In the genomic region with DNA sequence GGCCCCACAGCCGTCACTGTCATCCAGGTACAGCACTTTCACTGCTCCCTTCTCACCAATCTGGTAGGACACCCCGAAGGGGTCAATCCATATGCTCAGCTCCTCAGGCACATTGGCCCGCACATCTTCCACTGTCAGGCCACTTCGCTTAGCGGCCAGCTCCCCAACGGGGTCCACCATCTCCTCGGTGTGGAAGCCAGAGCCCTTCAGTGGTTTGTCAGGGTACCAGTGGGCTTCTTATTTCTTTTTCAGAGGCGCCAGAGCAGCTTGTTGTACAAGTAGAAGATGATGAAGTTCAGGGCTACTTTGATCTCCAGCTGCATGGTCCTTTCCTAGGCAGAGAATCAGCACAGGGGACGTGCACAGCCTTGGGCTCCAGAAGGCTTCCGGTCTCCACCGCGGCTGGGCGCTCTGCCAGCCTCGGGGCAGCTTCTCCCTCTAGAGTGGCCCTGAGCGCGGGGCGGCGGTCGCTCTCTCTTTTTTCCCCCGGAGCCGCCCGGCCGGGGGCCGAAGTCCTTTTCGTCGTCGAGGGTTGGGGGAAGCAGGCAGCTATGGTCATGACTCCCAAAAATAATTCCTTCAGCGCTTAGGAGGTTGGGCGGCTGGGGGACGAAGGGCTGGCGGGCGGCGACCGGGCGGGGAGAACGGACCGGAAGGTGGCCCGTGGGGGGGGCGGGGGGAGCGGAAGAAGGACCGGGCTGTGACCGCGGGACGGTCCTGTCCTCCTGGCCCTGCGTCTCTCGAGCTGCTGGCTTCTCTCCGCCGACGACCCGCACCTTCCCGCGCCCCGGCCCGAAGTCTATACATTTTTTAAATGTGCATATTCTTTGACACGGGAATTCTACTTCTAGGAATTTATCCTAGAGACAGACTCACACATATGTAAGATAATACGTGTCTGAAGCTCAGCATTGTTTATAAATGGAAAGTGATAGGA, we compare ENCODE assay signal across 9 cellular contexts. TPM values are rescaled to one million over a fixed set of nuclear protein-coding genes. Genes with fewer than 3 reads are reported as not detected.
A peak's percentile ranks its signal among the peaks of the same experiment; 100 is the strongest.
DNase-seq lines count a peak whose midpoint lies in the region; FAIRE-seq and TF ChIP-seq lines count a peak whose summit lies in the region.
"Had no signal": no experiment of that assay in that cellular context is flagged by ENCODE, and none has a peak within 500 bp of the region (broad histone marks: within the 10 kb centered on the region; RNA-seq: fewer than 3 reads in every experiment).

No MANE protein-coding gene starts in this region.

- H3K4me1 ChIP-seq in mammary epithelial cell (ENCODE audit: insufficient read depth, low read length): peaks cover 5% of the 10 kb centered on the region

- no peak overlapping the region for H3K27ac ChIP-seq in mammary epithelial cell (ENCODE audit: insufficient read depth, low read depth, low read length)

- CTCF ChIA-PET in mammary epithelial cell (lab: Charles Lee; ENCODE audit: low non-redundant PET): interaction anchor here (0.6 kb wide), 1 partner anchor 114 kb away, joined by 6 read pairs; no protein-coding TSS in a partner anchor

- intact Hi-C loops in mammary epithelial cell (cut with micrococcal nuclease): loop anchor here (10.0 kb wide), 1 partner anchor 466 kb away; no protein-coding TSS in a partner anchor

- in situ Hi-C loops in mammary epithelial cell (cut with MboI; ENCODE audit: low sequenced_read_pairs in 2 of 2): loop anchor here in 1 of 2 donors (25.0 kb wide), 1 partner anchor 306 kb away; a partner anchor contains a TSS

- no peaks in the 10 kb centered on the region for H3K36me3 Mint-ChIP-seq in immature natural killer cell

- peaks cover 7 to 9% of the 10 kb centered on the region in 2 donors for H3K4me1 Mint-ChIP-seq in immature natural killer cell

- TF ChIP-seq CTCF in D721Med (IDR thresholded peaks at IDR 0.05; ENCODE audit: insufficient read depth, missing control alignments) (no peak), mammary epithelial cell (conservative IDR thresholded peaks at IDR 0.05 in 1 of 2, IDR thresholded peaks at IDR 0.05 in 1 of 2; ENCODE audit: extremely low read depth in 1 of 2, insufficient read depth in 1 of 2, low read depth in 1 of 2, low read length in 2 of 2) (no peak)

- H3K4me3 Mint-ChIP-seq in immature natural killer cell: peak overlapping the region; percentile 84 to 96 (median 90)

- peak overlapping the region; percentile 95 for H3K4me2 ChIP-seq in mammary epithelial cell (ENCODE audit: insufficient read depth, low read depth, low read length)

- dilution Hi-C loops in mammary epithelial cell (cut with HindIII; ENCODE audit: low sequenced_read_pairs): no loop called here

- peak; percentile 47 for DNase-seq in D721Med (ENCODE audit: insufficient read length, low spot score)
- DNase-seq in GM19239 (ENCODE audit: insufficient read length, low spot score): peak; percentile 51
- peak; percentile 70 for DNase-seq in HTR-8/SVneo (ENCODE audit: insufficient read length, low spot score)
- peak; percentile 20 for DNase-seq in mammary epithelial cell
- peak; percentile 44 to 57 (median 49) for DNase-seq in immature natural killer cell
- DNase-seq in skeletal muscle cell (ENCODE audit: low read depth): peak; percentile 16
- DNase-seq in activated gamma-delta T cell treated with Interleukin-2 at 50 U/mL for 16 hours: no peak

- BruUV-seq in mammary epithelial cell (replicated peaks; lab: Mats Ljungman, UMichigan): TSS peak; percentile 59

- FAIRE-seq in D721Med (lab: Jason Lieb, UNC) (no peak), GM19239 (lab: Jason Lieb, UNC) (peak; percentile 75), HTR-8/SVneo (lab: Jason Lieb, UNC) (peak; percentile 65)
- FAIRE-seq: endometrium had no signal

- H3K79me2 ChIP-seq in mammary epithelial cell (ENCODE audit: insufficient read depth, low read length): no peaks in the 10 kb centered on the region

- H3K27me3 ChIP-seq in mammary epithelial cell (ENCODE audit: insufficient read depth, low read length): no peaks in the 10 kb centered on the region

- peaks cover 0 to 2% (median 0%) of the 10 kb centered on the region in 6 donors for H3K9me3 Mint-ChIP-seq in immature natural killer cell

- H3K27me3 Mint-ChIP-seq in immature natural killer cell (ENCODE audit: low read depth in 3 of 3): peaks cover 14 to 30% (median 22%) of the 10 kb centered on the region in 3 donors

- H3K27ac Mint-ChIP-seq in immature natural killer cell: peak overlapping the region in 5 of 6 donors; percentile 4 to 87 (median 60)

- peak overlapping the region; percentile 13 for H3K9ac ChIP-seq in mammary epithelial cell (ENCODE audit: insufficient read depth, low read length)

- H3K4me3 ChIP-seq in mammary epithelial cell (replicated peaks in 1 of 3; ENCODE audit: insufficient read depth in 1 of 3, low read depth in 2 of 3, low read length in 3 of 3) (peak overlapping the region; percentile 54 to 73 (median 55)), skeletal muscle cell (ENCODE audit: low read depth, low read length) (peak overlapping the region; percentile 58)

- no peaks in the 10 kb centered on the region for H3K36me3 ChIP-seq in mammary epithelial cell (ENCODE audit: insufficient read depth, low read length)

- H4K20me1 ChIP-seq in mammary epithelial cell (ENCODE audit: insufficient read depth, low read length): no peaks in the 10 kb centered on the region

- 16% methylated on average over 23 of the region's 56 CpGs for WGBS in mammary epithelial cell (ENCODE audit: low coverage, missing lambda C conversion rate)

- H3K9me3 ChIP-seq in mammary epithelial cell (replicated peaks; ENCODE audit: insufficient read depth, low read length): no peaks in the 10 kb centered on the region

- peak overlapping the region; percentile 93 for H2AFZ ChIP-seq in mammary epithelial cell (ENCODE audit: low read depth, low read length)

TF ChIP-seq in PFSK-1, 5 proteins besides CTCF, POLR2A, EP300 and RAD21:
- TF ChIP-seq SIN3A (IDR thresholded peaks at IDR 0.05; ENCODE audit: borderline replicate concordance, insufficient read depth, low read length) (no peak), TAF1 (IDR thresholded peaks at IDR 0.05; ENCODE audit: borderline replicate concordance, insufficient read depth, low read length) (peak; percentile 53; the same call in 1 of the 2 replicates), POLR2AphosphoS5 (IDR thresholded peaks at IDR 0.05; ENCODE audit: low read depth, low read length) (peak; percentile 37; the same call in 1 of the 2 replicates)
- TF ChIP-seq, protein P1, sequence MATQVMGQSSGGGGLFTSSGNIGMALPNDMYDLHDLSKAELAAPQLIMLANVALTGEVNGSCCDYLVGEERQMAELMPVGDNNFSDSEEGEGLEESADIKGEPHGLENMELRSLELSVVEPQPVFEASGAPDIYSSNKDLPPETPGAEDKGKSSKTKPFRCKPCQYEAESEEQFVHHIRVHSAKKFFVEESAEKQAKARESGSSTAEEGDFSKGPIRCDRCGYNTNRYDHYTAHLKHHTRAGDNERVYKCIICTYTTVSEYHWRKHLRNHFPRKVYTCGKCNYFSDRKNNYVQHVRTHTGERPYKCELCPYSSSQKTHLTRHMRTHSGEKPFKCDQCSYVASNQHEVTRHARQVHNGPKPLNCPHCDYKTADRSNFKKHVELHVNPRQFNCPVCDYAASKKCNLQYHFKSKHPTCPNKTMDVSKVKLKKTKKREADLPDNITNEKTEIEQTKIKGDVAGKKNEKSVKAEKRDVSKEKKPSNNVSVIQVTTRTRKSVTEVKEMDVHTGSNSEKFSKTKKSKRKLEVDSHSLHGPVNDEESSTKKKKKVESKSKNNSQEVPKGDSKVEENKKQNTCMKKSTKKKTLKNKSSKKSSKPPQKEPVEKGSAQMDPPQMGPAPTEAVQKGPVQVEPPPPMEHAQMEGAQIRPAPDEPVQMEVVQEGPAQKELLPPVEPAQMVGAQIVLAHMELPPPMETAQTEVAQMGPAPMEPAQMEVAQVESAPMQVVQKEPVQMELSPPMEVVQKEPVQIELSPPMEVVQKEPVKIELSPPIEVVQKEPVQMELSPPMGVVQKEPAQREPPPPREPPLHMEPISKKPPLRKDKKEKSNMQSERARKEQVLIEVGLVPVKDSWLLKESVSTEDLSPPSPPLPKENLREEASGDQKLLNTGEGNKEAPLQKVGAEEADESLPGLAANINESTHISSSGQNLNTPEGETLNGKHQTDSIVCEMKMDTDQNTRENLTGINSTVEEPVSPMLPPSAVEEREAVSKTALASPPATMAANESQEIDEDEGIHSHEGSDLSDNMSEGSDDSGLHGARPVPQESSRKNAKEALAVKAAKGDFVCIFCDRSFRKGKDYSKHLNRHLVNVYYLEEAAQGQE (IDR thresholded peaks at IDR 0.05; ENCODE audit: insufficient read depth in 1 of 2, low read depth in 2 of 2, low read length in 2 of 2): no peak

RNA-seq across cellular contexts. Expression of a gene that starts 6.5 kb away (rescaled TPM):
- 6.8 TPM for polyA plus RNA-seq in PFSK-1 (2012; ENCODE audit: insufficient read length, low read depth)
- total RNA-seq in mammary epithelial cell: 10 to 100 TPM; 11.9 to 15.5 TPM
- polyA plus RNA-seq in mammary epithelial cell (7.3 TPM), immature natural killer cell (10 to 100 TPM in 1 of 3 donors, 1 to 10 TPM in 2; 5.3 to 18.4 (median 8.1) TPM)
- polyA minus RNA-seq in mammary epithelial cell: 21.8 TPM

RNA-seq across cellular contexts. Expression of a gene that starts 33.5 kb away (rescaled TPM):
- polyA plus RNA-seq in PFSK-1 (2012; ENCODE audit: insufficient read length, low read depth): 2.6 TPM
- total RNA-seq in mammary epithelial cell: 1 to 10 TPM; 3.6 to 5.8 TPM
- polyA plus RNA-seq in mammary epithelial cell (2.2 TPM), immature natural killer cell (1 to 10 TPM; 1.7 to 5.0 (median 3.4) TPM)
- 7.4 TPM for polyA minus RNA-seq in mammary epithelial cell

RNA-seq across cellular contexts. Expression of a gene that starts 40.5 kb away (rescaled TPM):
- polyA plus RNA-seq in PFSK-1 (2012; ENCODE audit: insufficient read length, low read depth): not detected
- total RNA-seq in mammary epithelial cell: 1 to 10 TPM in 1 of 2 donors, under 1 TPM in 1; 0.24 to 1.0 TPM
- polyA plus RNA-seq in mammary epithelial cell (0.34 TPM), immature natural killer cell (under 1 TPM in 2 of 3 donors, not detected in 1; 0.28 to 0.37 TPM)
- polyA minus RNA-seq in mammary epithelial cell: not detected

RNA-seq across cellular contexts. Expression of a gene that starts 48.4 kb away (rescaled TPM):
- polyA plus RNA-seq in PFSK-1 (2012; ENCODE audit: insufficient read length, low read depth): 6.7 TPM
- 10 to 100 TPM; 12.4 to 12.7 TPM for total RNA-seq in mammary epithelial cell
- 6.6 TPM for polyA plus RNA-seq in mammary epithelial cell
- 19.3 TPM for polyA minus RNA-seq in mammary epithelial cell
- polyA plus RNA-seq in immature natural killer cell: 10 to 100 TPM in 2 of 3 donors, 1 to 10 TPM in 1; 9.7 to 17.5 (median 13.5) TPM
